In genomic region chr7:133980794-133981193, GRCh38 we compare ENCODE assay signal across 25 cellular contexts.
DNase-seq lines count a peak whose midpoint lies in the region; ATAC-seq and TF ChIP-seq lines count a peak whose summit lies in the region.
"Had no signal": no experiment of that assay in that cellular context is flagged by ENCODE, and none has a peak within 500 bp of the region (broad histone marks: within the 10 kb centered on the region; RNA-seq: fewer than 3 reads in every experiment).

No MANE protein-coding gene starts in this region.

- peaks cover 21% of the 10 kb centered on the region for H3K9me3 ChIP-seq in endodermal cell (ENCODE audit: control insufficient read depth, low read length)
- H3K9me3 ChIP-seq: BE2C, HAP-1, SJCRH30 had no signal

- peaks cover 19% of the 10 kb centered on the region for H3K4me1 ChIP-seq in endodermal cell (ENCODE audit: control insufficient read depth, insufficient read depth, low read length)
- H3K4me1 ChIP-seq: SJCRH30 had no signal

- H3K27ac ChIP-seq in endodermal cell (ENCODE audit: low read depth, low read length) = no peak overlapping the region
- H3K27ac ChIP-seq: 22Rv1, KMS-11, PC-9, SJCRH30 had no signal

- DNase-seq in NCI-H748 (lab: John Stamatoyannopoulos, UW; ENCODE audit: unreplicated experiment) = peak; percentile 20
- DNase-seq in NCI-H748 treated with DMSO at 0.1 percent for 48 hours (lab: John Stamatoyannopoulos, UW) = no peak
- DNase-seq in NCI-H146 treated with DMSO at 0.1 percent for 48 hours (lab: John Stamatoyannopoulos, UW; ENCODE audit: unreplicated experiment) = peak; percentile 13
- DNase-seq in endodermal cell = no peak
- no peak for DNase-seq in effector CD8-positive, alpha-beta T cell (lab: John Stamatoyannopoulos, UW)
- DNase-seq in DMS 273 (lab: John Stamatoyannopoulos, UW; ENCODE audit: unreplicated experiment) = no peak
- DNase-seq: ACHN, BE2C, GOT3, IMR-90, NCI-H1092, NCI-H1436 treated with DMSO at 0.1 percent for 48 hours, NCI-H2029 treated with DMSO at 0.1 percent for 48 hours, NCI-H226, NCI-H510A, NCI-H774, PC-9, SJCRH30 had no signal

- H3K4me3 Mint-ChIP-seq in endodermal cell = no peak overlapping the region
- H3K4me3 Mint-ChIP-seq: CD14-positive monocyte had no signal

- no peak for ATAC-seq in GM21360 (IDR thresholded peaks at IDR 0.05; ENCODE audit: unreplicated experiment)
- ATAC-seq: Right ventricle myocardium inferior, SK-N-SH treated with all-trans-retinoic acid at 6 μM for 48 hours had no signal

- no peaks in the 10 kb centered on the region for H3K27me3 Mint-ChIP-seq in endodermal cell (ENCODE audit: insufficient read depth)

- peaks cover 19% of the 10 kb centered on the region for H3K36me3 Mint-ChIP-seq in endodermal cell (ENCODE audit: low read depth)

- no peak overlapping the region for H3K27ac Mint-ChIP-seq in endodermal cell
- H3K27ac Mint-ChIP-seq: CD14-positive monocyte had no signal

- H3K4me1 Mint-ChIP-seq in endodermal cell = peaks cover 49% of the 10 kb centered on the region

- no peak for TF ChIP-seq CTCF in endodermal cell (conservative IDR thresholded peaks at IDR 0.05)

- no peaks in the 10 kb centered on the region for H3K27me3 ChIP-seq in endodermal cell (ENCODE audit: control insufficient read depth, insufficient read depth, low read length, poor library complexity, severe bottlenecking)
- H3K27me3 ChIP-seq: BE2C, SJCRH30 had no signal

- H3K36me3 ChIP-seq in endodermal cell (ENCODE audit: control insufficient read depth, insufficient read depth, low read length) = no peaks in the 10 kb centered on the region
- H3K36me3 ChIP-seq: BE2C, HAP-1, SJCRH30 had no signal

- peaks cover 21% of the 10 kb centered on the region for H3K9me3 Mint-ChIP-seq in endodermal cell

- peak overlapping the region; percentile 39 for H3K4me3 ChIP-seq in endodermal cell (ENCODE audit: low read length)
- H3K4me3 ChIP-seq: HAP-1, PC-9, SJCRH30 had no signal

- WGBS in endodermal cell (ENCODE audit: insufficient coverage in 1 of 2, insufficient read length in 1 of 2), 2 experiments = no CpG with 5 or more reads among the region's 1 CpG

- no peak overlapping the region for H3K9ac ChIP-seq in endodermal cell (ENCODE audit: extremely low read depth, low read length, poor library complexity, severe bottlenecking)
- H3K9ac ChIP-seq: KMS-11 had no signal

Comparison
In these comparisons a context has a peak if more than half of its experiments do, and no peak if none do; other contexts are left out.
1. DNase-seq: peak in NCI-H748 (single experiment) and NCI-H146 treated with DMSO at 0.1 percent for 48 hours (single experiment); none in NCI-H748 treated with DMSO at 0.1 percent for 48 hours (single experiment), endodermal cell (single experiment), effector CD8-positive, alpha-beta T cell (single experiment) and DMS 273 (single experiment).